In the genomic region with DNA sequence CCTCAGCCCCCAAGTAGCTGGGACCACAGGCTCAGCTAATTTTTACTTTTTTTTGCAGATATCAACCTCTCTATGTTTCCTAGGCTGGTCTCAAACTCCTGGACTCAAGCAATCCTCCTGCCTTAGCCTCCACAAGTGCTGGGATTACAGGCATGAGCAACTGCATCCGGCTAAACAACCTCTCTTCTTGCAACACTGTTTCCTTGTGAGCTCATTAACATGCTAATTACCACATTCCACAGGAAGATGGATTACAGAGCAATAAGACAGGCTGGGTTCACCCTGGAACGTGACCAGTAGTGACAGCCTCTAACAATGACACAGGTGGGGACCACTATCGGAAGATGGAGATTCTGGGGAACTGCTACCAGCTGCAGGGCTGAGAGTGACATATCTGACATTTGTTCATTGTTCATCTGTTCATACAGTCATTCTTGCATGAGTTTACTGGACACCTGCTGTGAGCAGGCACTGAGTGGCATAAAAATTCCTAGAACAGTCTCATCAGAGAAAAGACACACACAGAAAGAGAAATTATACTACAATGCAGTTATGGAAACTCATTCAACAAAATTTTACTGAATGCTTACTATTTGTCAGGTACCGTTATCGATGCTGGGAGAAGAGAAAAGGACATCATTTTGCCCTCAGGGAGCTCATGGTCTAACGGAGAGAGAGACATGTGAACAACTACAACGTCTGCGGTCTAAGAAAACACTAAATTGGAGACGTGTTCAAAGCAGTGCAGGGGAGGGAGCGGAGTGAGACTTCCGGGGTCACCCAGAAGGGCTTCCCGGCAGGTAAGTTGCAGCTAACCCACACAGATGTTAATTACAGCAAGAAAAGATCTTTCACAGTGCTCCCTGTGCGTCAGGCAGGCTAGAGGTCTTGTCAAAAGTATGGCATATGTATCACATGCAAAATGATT, we compare ENCODE assay signal across 11 cellular contexts. TPM values are rescaled to one million over a fixed set of nuclear protein-coding genes. Genes with fewer than 3 reads are reported as not detected.
DNase-seq lines count a peak whose midpoint lies in the region; ATAC-seq, FAIRE-seq and TF ChIP-seq lines count a peak whose summit lies in the region.
"Had no signal": no experiment of that assay in that cellular context is flagged by ENCODE, and none has a peak within 500 bp of the region (broad histone marks: within the 10 kb centered on the region; RNA-seq: fewer than 3 reads in every experiment).

No MANE protein-coding gene starts in this region.

- 91% methylated on average over 13 of the region's 13 CpGs for WGBS in A549 (ENCODE audit: missing lambda C conversion rate)
- WGBS in liver = 55% methylated on average over 13 of the region's 13 CpGs

- H3K36me3 Mint-ChIP-seq in activated T-helper 17 cell treated with anti-CD3 and anti-CD28 coated beads, Interleukin-2, amount 50 U/mL, for 72 hours (ENCODE audit: low read depth) = peaks cover 7% of the 10 kb centered on the region
- peaks cover 12 to 20% (median 15%) of the 10 kb centered on the region in 3 donors for H3K36me3 Mint-ChIP-seq in immature natural killer cell

- TF ChIP-seq RAD21 in A549 (conservative IDR thresholded peaks at IDR 0.05 in 1 of 2, IDR thresholded peaks at IDR 0.05 in 1 of 2) = no peak
- TF ChIP-seq RAD21 in liver (IDR thresholded peaks at IDR 0.05) = no peak

- in situ Hi-C loops in HAP-1 (cut with MboI; ENCODE audit: low sequenced_read_pairs) = no loop called here

- ATAC-seq in A549 (no peak), GM21381 (IDR thresholded peaks at IDR 0.05; ENCODE audit: unreplicated experiment) (no peak)
- ATAC-seq in activated T-helper 17 cell treated with anti-CD3 and anti-CD28 coated beads, Interleukin-2, amount 50 U/mL, for 72 hours (replicated peaks) = peak; percentile 79
- ATAC-seq: naive thymus-derived CD8-positive, alpha-beta T cell; Panc1 had no signal

- POLR2A ChIA-PET in A549 (lab: Yijun Ruan, JAX) = interaction anchor here (0.6 kb wide), 1 partner anchor 80 kb away, joined by 5 read pairs; no protein-coding TSS in a partner anchor

- peak overlapping the region; percentile 70 for H3K4me2 ChIP-seq in A549

- H3K4me1 Mint-ChIP-seq in activated T-helper 17 cell treated with anti-CD3 and anti-CD28 coated beads, Interleukin-2, amount 50 U/mL, for 72 hours = peaks cover 9% of the 10 kb centered on the region
- no peaks in the 10 kb centered on the region for H3K4me1 Mint-ChIP-seq in immature natural killer cell

- TF ChIP-seq EP300 in A549 (IDR thresholded peaks at IDR 0.05) = no peak

- no peak for TF ChIP-seq POLR2A in A549 (IDR thresholded peaks at IDR 0.05; ENCODE audit: low read length)

- H3K4me3 ChIP-seq in A549 = no peak overlapping the region
- H3K4me3 ChIP-seq in HAP-1 = no peak overlapping the region
- H3K4me3 ChIP-seq in liver (ENCODE audit: low read depth in 1 of 3, low read length in 3 of 3) = peak overlapping the region; percentile 6 to 43 (median 41)

- peaks cover 23% of the 10 kb centered on the region for H3K4me1 ChIP-seq in A549
- peaks cover 12% of the 10 kb centered on the region for H3K4me1 ChIP-seq in HAP-1
- peaks cover 2 to 22% (median 12%) of the 10 kb centered on the region in 4 donors for H3K4me1 ChIP-seq in liver (ENCODE audit: control insufficient read depth in 4 of 4, insufficient read depth in 4 of 4, low read length in 3 of 4)

- H3K27ac Mint-ChIP-seq in activated T-helper 17 cell treated with anti-CD3 and anti-CD28 coated beads, Interleukin-2, amount 50 U/mL, for 72 hours = peak overlapping the region; percentile 59
- H3K27ac Mint-ChIP-seq in immature natural killer cell = peak overlapping the region in 1 of 6 donors; percentile 15

- no peak for FAIRE-seq in A549 (lab: Jason Lieb, UNC)

- CTCF ChIA-PET in A549 (lab: Yijun Ruan, JAX) = interaction anchor here (1.0 to 4.2 kb wide), 3 partner anchors 21 to 132 kb away, joined by 3 to 14 read pairs (median 3); no protein-coding TSS in a partner anchor

- H3K36me3 ChIP-seq in HAP-1 (replicated peaks) = no peaks in the 10 kb centered on the region
- no peaks in the 10 kb centered on the region for H3K36me3 ChIP-seq in liver (ENCODE audit: control insufficient read depth in 4 of 4, insufficient read depth in 3 of 4, low read depth in 1 of 4, low read length in 3 of 4)

- H3K9ac ChIP-seq in liver (ENCODE audit: low read depth in 1 of 2, low read length in 2 of 2) = peak overlapping the region; percentile 56 to 90

- peak overlapping the region; percentile 42 for H3K4me3 Mint-ChIP-seq in activated T-helper 17 cell treated with anti-CD3 and anti-CD28 coated beads, Interleukin-2, amount 50 U/mL, for 72 hours
- no peak overlapping the region for H3K4me3 Mint-ChIP-seq in immature natural killer cell
- H3K4me3 Mint-ChIP-seq: naive thymus-derived CD8-positive, alpha-beta T cell had no signal

- H3K27ac ChIP-seq in A549 (peak overlapping the region; percentile 57 to 77), liver (ENCODE audit: low read depth in 1 of 2, low read length in 2 of 2) (peak overlapping the region; percentile 79 to 93)

- H3K9me3 ChIP-seq in A549 = no peaks in the 10 kb centered on the region
- H3K9me3 ChIP-seq in HAP-1 = no peaks in the 10 kb centered on the region
- H3K9me3 ChIP-seq in liver (ENCODE audit: control insufficient read depth in 4 of 4, low read length in 3 of 4) = no peaks in the 10 kb centered on the region

- TF ChIP-seq CTCF in A549 (IDR thresholded peaks at IDR 0.05) = no peak
- no peak for TF ChIP-seq CTCF in liver (IDR thresholded peaks at IDR 0.05; ENCODE audit: low read depth, low read length, missing input control)

- H3K9me3 Mint-ChIP-seq in activated T-helper 17 cell treated with anti-CD3 and anti-CD28 coated beads, Interleukin-2, amount 50 U/mL, for 72 hours = no peaks in the 10 kb centered on the region
- peaks cover 0 to 2% (median 0%) of the 10 kb centered on the region in 6 donors for H3K9me3 Mint-ChIP-seq in immature natural killer cell
- H3K9me3 Mint-ChIP-seq: naive thymus-derived CD8-positive, alpha-beta T cell had no signal

- H3K27me3 ChIP-seq in HAP-1 (ENCODE audit: low read depth) (no peaks in the 10 kb centered on the region), liver (ENCODE audit: control insufficient read depth in 4 of 4, insufficient read depth in 4 of 4, low read length in 3 of 4) (no peaks in the 10 kb centered on the region)

- DNase-seq in A549 (ENCODE audit: low read depth in 1 of 2, low spot score in 1 of 2) (no peak), HAP-1 (ENCODE audit: low spot score in 2 of 2) (peak; percentile 16 to 17), immature natural killer cell (no peak), NAMALWA (ENCODE audit: low spot score) (no peak), mucosa of gallbladder (ENCODE audit: low spot score) (no peak)
- DNase-seq: naive thymus-derived CD8-positive, alpha-beta T cell; NCI-H2029 had no signal

- H3K27me3 Mint-ChIP-seq in activated T-helper 17 cell treated with anti-CD3 and anti-CD28 coated beads, Interleukin-2, amount 50 U/mL, for 72 hours = no peaks in the 10 kb centered on the region
- H3K27me3 Mint-ChIP-seq in immature natural killer cell (ENCODE audit: low read depth in 3 of 3) = peaks cover 0 to 2% (median 0%) of the 10 kb centered on the region in 3 donors
- H3K27me3 Mint-ChIP-seq: naive thymus-derived CD8-positive, alpha-beta T cell had no signal

TF ChIP-seq in A549, 52 proteins besides CTCF, POLR2A, EP300 and RAD21 (continues in another document):
- TF ChIP-seq POLR2AphosphoS2 (conservative IDR thresholded peaks at IDR 0.05; ENCODE audit: low read length) = no peak
- TF ChIP-seq MAFK (IDR thresholded peaks at IDR 0.05; ENCODE audit: partially characterized antibody) = no peak
- no peak for TF ChIP-seq RARB (CRISPR knock-in tag; IDR thresholded peaks at IDR 0.05)
- no peak for TF ChIP-seq PHF8 (IDR thresholded peaks at IDR 0.05; ENCODE audit: borderline replicate concordance, low read depth)
- TF ChIP-seq HOXB13 (CRISPR knock-in tag; IDR thresholded peaks at IDR 0.05; ENCODE audit: low read depth) = no peak
- no peak for TF ChIP-seq JUNB (IDR thresholded peaks at IDR 0.05)
- no peak for TF ChIP-seq TFCP2L1 (CRISPR knock-in tag; IDR thresholded peaks at IDR 0.05)
- TF ChIP-seq GATA3 (IDR thresholded peaks at IDR 0.05; ENCODE audit: borderline replicate concordance) = no peak
- no peak for TF ChIP-seq CBX2 (IDR thresholded peaks at IDR 0.05; ENCODE audit: borderline replicate concordance, low read depth)
- no peak for TF ChIP-seq ESRRA (IDR thresholded peaks at IDR 0.05; ENCODE audit: borderline replicate concordance, low read length)
- TF ChIP-seq HES2 (IDR thresholded peaks at IDR 0.05) = no peak

TF ChIP-seq in liver, 16 proteins besides CTCF, POLR2A, EP300 and RAD21 (continues in another document):
- TF ChIP-seq HNF4G (IDR thresholded peaks at IDR 0.05) (no peak), YY1 (IDR thresholded peaks at IDR 0.05) (no peak)

RNA-seq across cellular contexts. Expression of gene PROC, which starts 37.6 kb away (rescaled TPM):
- polyA plus RNA-seq in A549 (2011; rRNA removed) = 2.0 and 2.6 TPM in 2 replicates
- 6.3 and 7.1 TPM in 2 replicates for polyA plus RNA-seq in A549 (2012; cell fraction: cytosol; rRNA removed)
- 5.4 and 6.3 TPM in 2 replicates for polyA plus RNA-seq in A549 (2012; cell fraction: nucleus; rRNA removed)
- polyA plus RNA-seq in A549 (2017; fragmentation: RNase III; extraction: RNeasy Plus Mini Kit Qiagen cat#74134 plus additional on column Dnase treatment) = 6.4 to 7.9 TPM (median 7.7 TPM) in 3 replicates
- 0.54 and 1.4 TPM in 2 replicates for polyA minus RNA-seq in A549 (2011; rRNA and poly(A)+ RNA removed)
- not detected for total RNA-seq in activated T-helper 17 cell treated with anti-CD3 and anti-CD28 coated beads, Interleukin-2, amount 50 U/mL, for 72 hours
- 100 to 1,000 TPM; 150 to 376 TPM for total RNA-seq in liver
- 100 to 1,000 TPM; 305 to 407 TPM for polyA plus RNA-seq in liver
- 1 to 10 TPM in 1 of 3 donors, under 1 TPM in 1, not detected in 1; 0.87 to 1.7 TPM for polyA plus RNA-seq in immature natural killer cell
- 3.3 TPM for total RNA-seq in mucosa of gallbladder
- total RNA-seq: naive thymus-derived CD8-positive, alpha-beta T cell had no signal
- polyA plus RNA-seq: naive thymus-derived CD8-positive, alpha-beta T cell had no signal

Comparison
In these comparisons a context has a peak if more than half of its experiments do, and no peak if none do; other contexts are left out.
1. DNase-seq: peak in HAP-1 (2 of 2); none in A549 (0 of 2), immature natural killer cell (0 of 3), NAMALWA (single experiment) and mucosa of gallbladder (single experiment).
2. H3K4me3 ChIP-seq: peak in liver (3 of 3); none in A549 (single experiment) and HAP-1 (single experiment).
3. RNA of gene PROC, which starts 37.6 kb away (total RNA-seq): 150 to 376 TPM in liver; 3.3 TPM in mucosa of gallbladder (single experiment) and not detected in activated T-helper 17 cell treated with anti-CD3 and anti-CD28 coated beads, Interleukin-2, amount 50 U/mL, for 72 hours; every median in the first group is over 10 times any median in the second.